In the genomic region with DNA sequence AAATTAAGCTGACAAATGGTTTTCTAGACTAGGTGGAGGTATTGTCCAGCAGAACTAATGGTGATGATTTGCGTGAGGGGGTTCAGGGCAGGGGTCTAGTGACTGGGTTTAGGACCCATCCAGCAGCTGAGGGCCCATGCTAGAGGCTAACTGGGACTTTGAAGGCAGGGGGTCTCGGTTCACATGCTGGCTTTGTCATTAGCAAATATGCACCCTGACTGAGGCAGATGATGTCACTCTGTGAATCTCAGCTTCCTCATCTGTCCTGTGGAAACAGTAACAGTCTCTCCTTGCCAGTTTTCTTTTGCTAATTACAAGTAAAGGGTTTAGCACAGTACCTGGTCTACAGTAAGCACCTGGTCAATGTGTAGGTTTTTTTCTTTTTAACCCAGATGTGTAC, we compare ENCODE assay signal across 29 cellular contexts. TPM values are rescaled to one million over a fixed set of nuclear protein-coding genes. Genes with fewer than 3 reads are reported as not detected.
A peak's percentile ranks its signal among the peaks of the same experiment; 100 is the strongest.
DNase-seq lines count a peak whose midpoint lies in the region; ATAC-seq and TF ChIP-seq lines count a peak whose summit lies in the region.
"Had no signal": no experiment of that assay in that cellular context is flagged by ENCODE, and none has a peak within 500 bp of the region (broad histone marks: within the 10 kb centered on the region; RNA-seq: fewer than 3 reads in every experiment).

No MANE protein-coding gene starts in this region.

- peaks cover 48% of the 10 kb centered on the region for H3K79me2 ChIP-seq in OCI-LY7 (ENCODE audit: insufficient read depth, low read depth, low read length)

- no peak for ATAC-seq in naive thymus-derived CD8-positive, alpha-beta T cell
- no peak for ATAC-seq in HG03175 (IDR thresholded peaks at IDR 0.05; ENCODE audit: unreplicated experiment)
- ATAC-seq: activated T-cell treated with anti-CD3 and anti-CD28 coated beads, Interleukin-2, amount 50 U/mL, for 4 hours; gastrocnemius medialis; GM23338; left lung had no signal

- peaks cover 76% of the 10 kb centered on the region for H3K4me1 ChIP-seq in CD4-positive, alpha-beta memory T cell (ENCODE audit: insufficient read depth, low read length)
- peaks cover 61% of the 10 kb centered on the region for H3K4me1 ChIP-seq in OCI-LY7 (ENCODE audit: insufficient read depth, low read length, poor library complexity, severe bottlenecking)

- POLR2A ChIA-PET in activated CD4-positive, alpha-beta memory T cell treated with anti-CD3 and anti-CD28 coated beads for 36 hours (lab: Charles Lee), result no interaction called here
- POLR2A ChIA-PET in activated CD4-positive, alpha-beta memory T cell treated with anti-CD3 and anti-CD28 coated beads, Interleukin-2, amount 10 ng/mL, durations not matched to agents 7 days and 5 days (lab: Charles Lee), result interaction anchor here (1.2 kb wide), 1 partner anchor 11 kb away, joined by 4 read pairs; no protein-coding TSS in a partner anchor
- POLR2A ChIA-PET in CD4-positive, alpha-beta memory T cell (lab: Charles Lee; ENCODE audit: partially characterized antibody), result interaction anchor here (15.3 kb wide), 1 partner anchor 10 kb away, joined by 377 read pairs; the partner anchor contains the start of genes CDK9 and SH2D3C
- POLR2A ChIA-PET in OCI-LY7 (lab: Charles Lee), result no interaction called here
- POLR2A ChIA-PET in naive thymus-derived CD8-positive, alpha-beta T cell (lab: Charles Lee), result interaction anchor here (4.4 kb wide), 1 partner anchor 11 kb away, joined by 44 read pairs; the partner anchor contains the start of gene CDK9

- H3K27me3 Mint-ChIP-seq in activated CD4-positive, alpha-beta memory T cell treated with anti-CD3 and anti-CD28 coated beads for 36 hours, result no peaks in the 10 kb centered on the region
- H3K27me3 Mint-ChIP-seq in activated CD4-positive, alpha-beta memory T cell treated with anti-CD3 and anti-CD28 coated beads, Interleukin-2, amount 10 ng/mL, durations not matched to agents 7 days and 5 days, result no peaks in the 10 kb centered on the region
- H3K27me3 Mint-ChIP-seq in CD4-positive, alpha-beta memory T cell, result no peaks in the 10 kb centered on the region
- H3K27me3 Mint-ChIP-seq in naive thymus-derived CD8-positive, alpha-beta T cell, result no peaks in the 10 kb centered on the region
- H3K27me3 Mint-ChIP-seq: naive B cell had no signal

- no peaks in the 10 kb centered on the region for H3K9me2 ChIP-seq in OCI-LY7 (ENCODE audit: insufficient read depth, low read length)
- H3K9me2 ChIP-seq: SK-N-SH had no signal

- intact Hi-C loops in activated CD4-positive, alpha-beta memory T cell treated with anti-CD3 and anti-CD28 coated beads for 36 hours (cut with micrococcal nuclease), result loop anchor here (5.0 to 10.0 kb wide), 2 partner anchors 204 to 292 kb away; partner anchors contain the start of genes NAIF1 and SLC25A25
- intact Hi-C loops in CD4-positive, alpha-beta memory T cell (cut with micrococcal nuclease), result no loop called here
- intact Hi-C loops in OCI-LY7 (cut with micrococcal nuclease; ENCODE audit: unreplicated experiment), result no loop called here

- H3K9me3 Mint-ChIP-seq in activated CD4-positive, alpha-beta memory T cell treated with anti-CD3 and anti-CD28 coated beads for 36 hours, result no peaks in the 10 kb centered on the region
- no peaks in the 10 kb centered on the region for H3K9me3 Mint-ChIP-seq in activated CD4-positive, alpha-beta memory T cell treated with anti-CD3 and anti-CD28 coated beads, Interleukin-2, amount 10 ng/mL, durations not matched to agents 7 days and 5 days
- no peaks in the 10 kb centered on the region for H3K9me3 Mint-ChIP-seq in CD4-positive, alpha-beta memory T cell
- no peaks in the 10 kb centered on the region for H3K9me3 Mint-ChIP-seq in naive thymus-derived CD8-positive, alpha-beta T cell
- H3K9me3 Mint-ChIP-seq: activated naive CD4-positive, alpha-beta T cell treated with anti-CD3 and anti-CD28 coated beads for 36 hours; activated T-cell treated with anti-CD3 and anti-CD28 coated beads, Interleukin-2, amount 50 U/mL, for 4 hours had no signal

- H3K4me3 Mint-ChIP-seq in activated CD4-positive, alpha-beta memory T cell treated with anti-CD3 and anti-CD28 coated beads for 36 hours, result no peak overlapping the region
- no peak overlapping the region for H3K4me3 Mint-ChIP-seq in activated CD4-positive, alpha-beta memory T cell treated with anti-CD3 and anti-CD28 coated beads, Interleukin-2, amount 10 ng/mL, durations not matched to agents 7 days and 5 days
- peak overlapping the region in 2 of 8 donors; percentile 0 to 73 for H3K4me3 Mint-ChIP-seq in CD4-positive, alpha-beta memory T cell
- H3K4me3 Mint-ChIP-seq in naive thymus-derived CD8-positive, alpha-beta T cell, result peak overlapping the region in 3 of 10 donors; percentile 33 to 48 (median 41)
- H3K4me3 Mint-ChIP-seq: activated naive CD4-positive, alpha-beta T cell treated with anti-CD3 and anti-CD28 coated beads for 36 hours; activated T-cell treated with anti-CD3 and anti-CD28 coated beads, Interleukin-2, amount 50 U/mL, for 4 hours; GM23338 had no signal

- no peaks in the 10 kb centered on the region for H3K27me3 ChIP-seq in CD4-positive, alpha-beta memory T cell (ENCODE audit: insufficient read depth, low read length)
- H3K27me3 ChIP-seq: colonic mucosa, esophagus squamous epithelium, gastrocnemius medialis, left lung, suprapubic skin had no signal

- peaks cover 32% of the 10 kb centered on the region for H3K36me3 Mint-ChIP-seq in activated CD4-positive, alpha-beta memory T cell treated with anti-CD3 and anti-CD28 coated beads for 36 hours
- peaks cover 74% of the 10 kb centered on the region for H3K36me3 Mint-ChIP-seq in activated CD4-positive, alpha-beta memory T cell treated with anti-CD3 and anti-CD28 coated beads, Interleukin-2, amount 10 ng/mL, durations not matched to agents 7 days and 5 days (ENCODE audit: low read depth)
- H3K36me3 Mint-ChIP-seq in CD4-positive, alpha-beta memory T cell, result peaks cover 5 to 52% of the 10 kb centered on the region in 2 donors
- H3K36me3 Mint-ChIP-seq in naive thymus-derived CD8-positive, alpha-beta T cell, result peaks cover 3 to 29% (median 5%) of the 10 kb centered on the region in 3 donors

- H3K27ac Mint-ChIP-seq in activated CD4-positive, alpha-beta memory T cell treated with anti-CD3 and anti-CD28 coated beads for 36 hours, result peak overlapping the region; percentile 38
- H3K27ac Mint-ChIP-seq in activated CD4-positive, alpha-beta memory T cell treated with anti-CD3 and anti-CD28 coated beads, Interleukin-2, amount 10 ng/mL, durations not matched to agents 7 days and 5 days, result no peak overlapping the region
- peak overlapping the region in 4 of 7 donors; percentile 42 to 98 (median 78) for H3K27ac Mint-ChIP-seq in CD4-positive, alpha-beta memory T cell
- peak overlapping the region in 8 of 10 donors; percentile 15 to 93 (median 86) for H3K27ac Mint-ChIP-seq in naive thymus-derived CD8-positive, alpha-beta T cell
- H3K27ac Mint-ChIP-seq: activated naive CD4-positive, alpha-beta T cell treated with anti-CD3 and anti-CD28 coated beads for 36 hours; GM23338 had no signal

- no peak overlapping the region for H3K4me3 ChIP-seq in CD4-positive, alpha-beta memory T cell (ENCODE audit: low read length in 2 of 2)
- H3K4me3 ChIP-seq in OCI-LY7 (ENCODE audit: low read depth, low read length, poor library complexity, severe bottlenecking), result no peak overlapping the region
- H3K4me3 ChIP-seq: colonic mucosa, esophagus squamous epithelium, gastrocnemius medialis, GM23338, left lung, suprapubic skin had no signal

- H3K36me3 ChIP-seq in CD4-positive, alpha-beta memory T cell (ENCODE audit: insufficient read depth, low read length), result peaks cover 22% of the 10 kb centered on the region
- peaks cover 49% of the 10 kb centered on the region for H3K36me3 ChIP-seq in OCI-LY7 (ENCODE audit: insufficient read depth, low read length)
- H3K36me3 ChIP-seq: colonic mucosa, esophagus squamous epithelium, gastrocnemius medialis, suprapubic skin had no signal

- TSS peak; percentile 33 for BruUV-seq in OCI-LY7 (replicated peaks; lab: Mats Ljungman, UMichigan)

- TF ChIP-seq CTCF in OCI-LY7 (conservative IDR thresholded peaks at IDR 0.05; ENCODE audit: low read length), result no peak

- H3K9me3 ChIP-seq in CD4-positive, alpha-beta memory T cell (ENCODE audit: control insufficient read depth in 1 of 2, low read length in 2 of 2), result no peaks in the 10 kb centered on the region
- H3K9me3 ChIP-seq in OCI-LY7 (ENCODE audit: low read length), result no peaks in the 10 kb centered on the region
- H3K9me3 ChIP-seq: colonic mucosa, esophagus squamous epithelium, gastrocnemius medialis, left lung, SK-N-SH, suprapubic skin had no signal

- CTCF ChIA-PET in activated CD4-positive, alpha-beta memory T cell treated with anti-CD3 and anti-CD28 coated beads for 36 hours (lab: Charles Lee), result interaction anchor here (2.7 to 11.7 kb wide), 2 partner anchors 11 to 148 kb away, joined by 12 to 131 read pairs; partner anchors contain the start of gene CDK9
- CTCF ChIA-PET in activated CD4-positive, alpha-beta memory T cell treated with anti-CD3 and anti-CD28 coated beads, Interleukin-2, amount 10 ng/mL, durations not matched to agents 7 days and 5 days (lab: Charles Lee), result interaction anchor here (1.2 to 3.4 kb wide), 3 partner anchors 11 to 96 kb away, joined by 3 to 25 read pairs (median 7); partner anchors contain the start of gene TOR2A
- CTCF ChIA-PET in CD4-positive, alpha-beta memory T cell (lab: Charles Lee; ENCODE audit: partially characterized antibody), result interaction anchor here (1.0 to 1.1 kb wide), 2 partner anchors 9 to 11 kb away, joined by 3 to 4 read pairs; no protein-coding TSS in a partner anchor
- CTCF ChIA-PET in OCI-LY7 (lab: Charles Lee; ENCODE audit: unreplicated experiment), result no interaction called here

- no peak overlapping the region for H3K27ac ChIP-seq in CD4-positive, alpha-beta memory T cell (ENCODE audit: low read depth, low read length)
- peak overlapping the region; percentile 27 for H3K27ac ChIP-seq in OCI-LY7 (ENCODE audit: low read depth, low read length, poor library complexity, severe bottlenecking)
- H3K27ac ChIP-seq: colonic mucosa, esophagus squamous epithelium, gastrocnemius medialis, left lung, suprapubic skin had no signal

- DNase-seq in activated CD4-positive, alpha-beta memory T cell treated with anti-CD3 and anti-CD28 coated beads for 36 hours, result no peak
- no peak for DNase-seq in activated CD4-positive, alpha-beta memory T cell treated with anti-CD3 and anti-CD28 coated beads, Interleukin-2, amount 10 ng/mL, durations not matched to agents 7 days and 5 days
- DNase-seq in CD4-positive, alpha-beta memory T cell, result no peak
- DNase-seq in OCI-LY7 (ENCODE audit: low spot score) (no peak), KBM-7 (no peak)
- DNase-seq in naive thymus-derived CD8-positive, alpha-beta T cell, result no peak
- DNase-seq in activated CD4-positive, CD25-positive, alpha-beta regulatory T cell treated with anti-CD3 and anti-CD28 coated beads, Interleukin-2, amount 50 U/mL, for 72 hours, result no peak
- DNase-seq: ACHN; activated CD4-positive, CD25-positive, alpha-beta regulatory T cell; activated naive CD4-positive, alpha-beta T cell treated with anti-CD3 and anti-CD28 coated beads for 36 hours; activated T-cell treated with anti-CD3 and anti-CD28 coated beads, Interleukin-2, amount 50 U/mL, for 4 hours; C1 segment of cervical spinal cord; colonic mucosa; DMS153; esophagus squamous epithelium; gastrocnemius medialis; hippocampal formation; left lung; MV-4-11; naive B cell; NCI-H1694 treated with DMSO at 0.1 percent for 48 hours; NCI-H2171; NCI-H524; SK-N-SH had no signal

- H4K20me1 ChIP-seq in OCI-LY7 (ENCODE audit: insufficient read depth, low read length), result 0 out of 2 replicates have a peak, but pooled peaks cover 6% of the 10 kb centered on the region

- H3K4me2 ChIP-seq in OCI-LY7 (ENCODE audit: low read length), result no peak overlapping the region
- H3K4me2 ChIP-seq: GM23338, SK-N-SH had no signal

- H2AFZ ChIP-seq in OCI-LY7 (ENCODE audit: low read length), result no peak overlapping the region
- H2AFZ ChIP-seq: GM23338 had no signal

- peaks cover 48% of the 10 kb centered on the region for H3K4me1 Mint-ChIP-seq in activated CD4-positive, alpha-beta memory T cell treated with anti-CD3 and anti-CD28 coated beads for 36 hours (ENCODE audit: low read depth)
- peaks cover 68% of the 10 kb centered on the region for H3K4me1 Mint-ChIP-seq in activated CD4-positive, alpha-beta memory T cell treated with anti-CD3 and anti-CD28 coated beads, Interleukin-2, amount 10 ng/mL, durations not matched to agents 7 days and 5 days
- peaks cover 37 to 73% (median 55%) of the 10 kb centered on the region in 4 donors for H3K4me1 Mint-ChIP-seq in CD4-positive, alpha-beta memory T cell
- H3K4me1 Mint-ChIP-seq in naive thymus-derived CD8-positive, alpha-beta T cell, result peaks cover 35 to 77% (median 66%) of the 10 kb centered on the region in 4 donors

- in situ Hi-C loops in KBM-7 (cut with MboI; ENCODE audit: low pct_unique_long_range_greater_than_20kb, low sequenced_read_pairs), result no loop called here

RNA-seq across cellular contexts. Expression of gene SH2D3C, which starts 5.2 kb away (rescaled TPM):
- total RNA-seq in activated CD4-positive, alpha-beta memory T cell treated with anti-CD3 and anti-CD28 coated beads for 36 hours, result 10 to 100 TPM; 34.5 to 35.3 TPM
- 10 to 100 TPM; 80.8 to 81.9 TPM for total RNA-seq in activated CD4-positive, alpha-beta memory T cell treated with anti-CD3 and anti-CD28 coated beads, Interleukin-2, amount 10 ng/mL, durations not matched to agents 7 days and 5 days
- 10 to 100 TPM; 43.4 to 48.6 TPM for total RNA-seq in CD4-positive, alpha-beta memory T cell
- 10 to 100 TPM in 1 of 2 donors, 1 to 10 TPM in 1; 8.7 to 51.5 TPM for polyA plus RNA-seq in CD4-positive, alpha-beta memory T cell
- total RNA-seq in OCI-LY7 (2014; rRNA removed; shearing (Covaris generic)), result 38.5 and 40.0 TPM in 2 replicates
- 39.1 and 45.7 TPM in 2 replicates for total RNA-seq in OCI-LY7 (2022)
- total RNA-seq in naive thymus-derived CD8-positive, alpha-beta T cell, result 10 to 100 TPM; 42.8 to 45.1 TPM
- polyA plus RNA-seq in naive thymus-derived CD8-positive, alpha-beta T cell, result 10 to 100 TPM; 13.8 to 50.8 (median 23.5) TPM
- total RNA-seq: bronchial epithelial cell had no signal

RNA-seq across cellular contexts. Expression of gene CDK9, which starts 12.6 kb away (rescaled TPM):
- total RNA-seq in activated CD4-positive, alpha-beta memory T cell treated with anti-CD3 and anti-CD28 coated beads for 36 hours, result 10 to 100 TPM; 99.4 to 99.6 TPM
- total RNA-seq in activated CD4-positive, alpha-beta memory T cell treated with anti-CD3 and anti-CD28 coated beads, Interleukin-2, amount 10 ng/mL, durations not matched to agents 7 days and 5 days, result 100 to 1,000 TPM; 112 to 115 TPM
- total RNA-seq in CD4-positive, alpha-beta memory T cell, result 100 to 1,000 TPM; 127 to 138 TPM
- polyA plus RNA-seq in CD4-positive, alpha-beta memory T cell, result 10 to 100 TPM; 35.4 to 63.6 TPM
- total RNA-seq in OCI-LY7 (2014; rRNA removed; shearing (Covaris generic)), result 69.8 and 80.0 TPM in 2 replicates
- total RNA-seq in OCI-LY7 (2022), result 123 and 136 TPM in 2 replicates
- total RNA-seq in naive thymus-derived CD8-positive, alpha-beta T cell, result 100 to 1,000 TPM; 142 to 147 TPM
- 10 to 100 TPM; 28.3 to 62.9 (median 38.9) TPM for polyA plus RNA-seq in naive thymus-derived CD8-positive, alpha-beta T cell

RNA-seq across cellular contexts. Expression of gene FPGS, which starts 29.4 kb away (rescaled TPM):
- 10 to 100 TPM; 80.0 to 83.9 TPM for total RNA-seq in activated CD4-positive, alpha-beta memory T cell treated with anti-CD3 and anti-CD28 coated beads for 36 hours
- total RNA-seq in activated CD4-positive, alpha-beta memory T cell treated with anti-CD3 and anti-CD28 coated beads, Interleukin-2, amount 10 ng/mL, durations not matched to agents 7 days and 5 days, result 10 to 100 TPM; 65.6 to 65.8 TPM
- 100 to 1,000 TPM; 100 to 101 TPM for total RNA-seq in CD4-positive, alpha-beta memory T cell
- 10 to 100 TPM; 49.4 to 54.6 TPM for polyA plus RNA-seq in CD4-positive, alpha-beta memory T cell
- 136 and 147 TPM in 2 replicates for total RNA-seq in OCI-LY7 (2014; rRNA removed; shearing (Covaris generic))
- total RNA-seq in OCI-LY7 (2022), result 132 and 165 TPM in 2 replicates
- total RNA-seq in naive thymus-derived CD8-positive, alpha-beta T cell, result 100 to 1,000 TPM; 155 to 158 TPM
- polyA plus RNA-seq in naive thymus-derived CD8-positive, alpha-beta T cell, result 10 to 100 TPM; 51.7 to 54.8 (median 53.4) TPM

RNA-seq across cellular contexts. Expression of gene TOR2A, which starts 38.2 kb away (rescaled TPM):
- 10 to 100 TPM; 12.7 to 16.2 TPM for total RNA-seq in activated CD4-positive, alpha-beta memory T cell treated with anti-CD3 and anti-CD28 coated beads for 36 hours
- total RNA-seq in activated CD4-positive, alpha-beta memory T cell treated with anti-CD3 and anti-CD28 coated beads, Interleukin-2, amount 10 ng/mL, durations not matched to agents 7 days and 5 days, result 10 to 100 TPM; 20.6 to 23.3 TPM
- 10 to 100 TPM; 14.3 to 18.4 TPM for total RNA-seq in CD4-positive, alpha-beta memory T cell
- 10 to 100 TPM; 23.2 to 27.1 TPM for polyA plus RNA-seq in CD4-positive, alpha-beta memory T cell
- 8.9 and 13.9 TPM in 2 replicates for total RNA-seq in OCI-LY7 (2014; rRNA removed; shearing (Covaris generic))
- total RNA-seq in OCI-LY7 (2022), result 17.9 and 21.6 TPM in 2 replicates
- 10 to 100 TPM in 1 of 2 experiments, 1 to 10 TPM in 1; 9.8 to 13.9 TPM for total RNA-seq in naive thymus-derived CD8-positive, alpha-beta T cell
- polyA plus RNA-seq in naive thymus-derived CD8-positive, alpha-beta T cell, result 10 to 100 TPM; 18.1 to 24.7 (median 23.5) TPM

RNA-seq across cellular contexts. Expression of gene TTC16, which starts 57.4 kb away (rescaled TPM):
- under 1 TPM; 0.61 to 0.69 TPM for total RNA-seq in activated CD4-positive, alpha-beta memory T cell treated with anti-CD3 and anti-CD28 coated beads for 36 hours
- 1 to 10 TPM; 5.0 to 5.2 TPM for total RNA-seq in activated CD4-positive, alpha-beta memory T cell treated with anti-CD3 and anti-CD28 coated beads, Interleukin-2, amount 10 ng/mL, durations not matched to agents 7 days and 5 days
- total RNA-seq in CD4-positive, alpha-beta memory T cell, result 1 to 10 TPM; 2.5 to 2.6 TPM
- 1 to 10 TPM in 1 of 2 donors, under 1 TPM in 1; 0.09 to 1.8 TPM for polyA plus RNA-seq in CD4-positive, alpha-beta memory T cell
- not detected in 2 replicates for total RNA-seq in OCI-LY7 (2014; rRNA removed; shearing (Covaris generic))
- not detected in 2 replicates for total RNA-seq in OCI-LY7 (2022)
- total RNA-seq in naive thymus-derived CD8-positive, alpha-beta T cell, result 1 to 10 TPM; 7.2 to 8.2 TPM
- polyA plus RNA-seq in naive thymus-derived CD8-positive, alpha-beta T cell, result 1 to 10 TPM; 1.8 to 4.4 (median 3.0) TPM
- total RNA-seq: bronchial epithelial cell, gastrocnemius medialis, GM23338, osteocyte had no signal
- polyA plus RNA-seq: GM23338 had no signal

Comparison
In these comparisons a context has a peak if more than half of its experiments do, and no peak if none do; other contexts are left out.
1. POLR2A ChIA-PET loops: an anchor here in activated CD4-positive, alpha-beta memory T cell treated with anti-CD3 and anti-CD28 coated beads, Interleukin-2, amount 10 ng/mL, durations not matched to agents 7 days and 5 days (1.2 kb wide), CD4-positive, alpha-beta memory T cell (15.3 kb wide) and naive thymus-derived CD8-positive, alpha-beta T cell (4.4 kb wide); none called in activated CD4-positive, alpha-beta memory T cell treated with anti-CD3 and anti-CD28 coated beads for 36 hours and OCI-LY7.